In the genomic region with DNA sequence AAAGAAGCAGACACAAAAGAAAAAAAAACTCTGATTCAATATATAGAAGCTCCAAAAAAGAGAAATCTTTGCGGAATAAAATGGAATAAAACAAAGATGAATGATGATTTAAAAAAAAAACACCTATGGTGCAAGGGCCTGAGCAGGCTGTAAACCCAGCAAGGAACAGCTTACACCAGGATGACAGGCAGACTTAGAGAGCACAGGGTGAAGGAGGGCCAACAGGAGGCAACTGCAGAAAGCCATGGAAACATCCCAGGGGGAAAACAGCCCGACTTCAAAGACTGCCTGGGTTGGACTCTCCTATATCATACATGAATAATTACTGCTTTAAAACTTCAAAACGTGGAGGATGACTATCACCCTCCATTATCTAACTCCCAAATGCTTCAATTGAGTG, we compare ENCODE assay signal across 21 cellular contexts.
"Had no signal": no experiment of that assay in that cellular context is flagged by ENCODE, and none has a peak within 500 bp of the region (broad histone marks: within the 10 kb centered on the region; RNA-seq: fewer than 3 reads in every experiment).

No MANE protein-coding gene starts in this region.

- H3K9me3 ChIP-seq: gastrocnemius medialis, right lobe of liver, thoracic aorta, upper lobe of left lung, uterus had no signal

- H3K4me1 ChIP-seq: gastrocnemius medialis, neural progenitor cell, parathyroid adenoma, right lobe of liver, tibial nerve, upper lobe of left lung, uterus had no signal

- H3K4me3 ChIP-seq: dorsolateral prefrontal cortex, gastrocnemius medialis, heart left ventricle, lung, neural progenitor cell, right lobe of liver, thoracic aorta, tibial nerve, upper lobe of left lung, uterus had no signal

- ATAC-seq: gastrocnemius medialis; heart left ventricle; left lobe of liver; naive thymus-derived CD4-positive, alpha-beta T cell; stimulated activated naive B cell treated with anti-CD40 and anti-IgM and Interleukin-4, amounts not matched to agents 10 μg/mL and 1 μg/mL and 100 μg/mL, for 72 hours had no signal

- H3K36me3 ChIP-seq: gastrocnemius medialis, heart left ventricle, neural progenitor cell, right lobe of liver, thoracic aorta, tibial nerve, upper lobe of left lung, uterus had no signal

- H3K27ac ChIP-seq: dorsolateral prefrontal cortex, gastrocnemius medialis, heart left ventricle, neural progenitor cell, parathyroid adenoma, right lobe of liver, thoracic aorta, tibial nerve, upper lobe of left lung, uterus had no signal

- DNase-seq: dorsolateral prefrontal cortex; effector CD4-positive, alpha-beta T cell; foreskin fibroblast; gastrocnemius medialis; heart left ventricle; hippocampal formation; immature natural killer cell; naive thymus-derived CD4-positive, alpha-beta T cell; right lobe of liver; small intestine; stimulated activated CD4-positive, alpha-beta T cell treated with anti-CD3 and anti-CD28 coated beads, Interleukin-15, amount 100 ng/mL, for 24 hours; stimulated activated CD4-positive, alpha-beta T cell treated with anti-CD3 and anti-CD28 coated beads, Interleukin-2, amount 100 ng/mL, for 48 hours; stimulated activated naive B cell treated with anti-CD40 and anti-IgM and Interleukin-4, amounts not matched to agents 10 μg/mL and 1 μg/mL and 100 μg/mL, for 72 hours; upper lobe of left lung; uterus had no signal
